ENCODE assay signal across 8 cellular contexts in the genomic region with DNA sequence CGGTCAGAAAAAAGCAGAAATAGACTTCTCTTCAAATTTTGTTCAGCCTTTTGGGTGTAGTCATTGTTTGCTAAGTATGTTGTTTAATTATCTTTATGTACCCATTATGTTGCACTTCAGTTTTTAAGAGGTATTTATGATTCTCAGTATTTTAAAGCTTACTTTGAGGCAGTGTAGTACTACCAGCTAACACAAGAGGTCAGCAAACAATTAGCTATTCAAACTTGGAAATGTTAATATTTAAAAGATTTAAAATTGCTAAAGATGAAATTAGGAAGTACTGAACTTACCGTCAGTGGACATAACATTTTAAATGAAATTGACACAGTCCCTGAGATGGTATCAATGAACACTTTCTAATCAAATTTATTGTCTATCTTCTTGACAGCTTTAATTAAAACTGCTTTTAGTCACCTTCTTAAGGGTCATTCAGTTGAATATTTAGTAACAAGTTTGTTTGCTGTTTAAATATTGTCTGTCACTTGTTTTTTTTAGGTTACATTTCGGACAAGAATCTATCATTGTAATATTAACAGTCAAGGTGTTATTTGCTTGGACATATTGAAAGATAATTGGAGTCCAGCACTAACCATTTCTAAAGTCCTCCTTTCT. TPM values are rescaled to one million over a fixed set of nuclear protein-coding genes. Genes with fewer than 3 reads are reported as not detected.
A peak's percentile ranks its signal among the peaks of the same experiment; 100 is the strongest.
DNase-seq lines count a peak whose midpoint lies in the region; ATAC-seq and TF ChIP-seq lines count a peak whose summit lies in the region.

No MANE protein-coding gene starts in this region.

- intact Hi-C loops in posterior vena cava (cut with DNase I): no loop called here

- TF ChIP-seq CTCF in LNCAP (IDR thresholded peaks at IDR 0.05): peak; percentile 89

- DNase-seq in NCI-H2196 (lab: John Stamatoyannopoulos, UW; ENCODE audit: unreplicated experiment) (peak; percentile 7), NCI-H2196 treated with DMSO at 0.1 percent for 48 hours (lab: John Stamatoyannopoulos, UW; ENCODE audit: unreplicated experiment) (no peak), cerebellar cortex (ENCODE audit: low spot score) (peak; percentile 59), lung microvascular endothelial cell (ENCODE audit: low read depth in 2 of 2) (peak; percentile 60 to 72), posterior vena cava (ENCODE audit: low spot score) (no peak), SKM-1 (lab: John Stamatoyannopoulos, UW; ENCODE audit: unreplicated experiment) (no peak)

- no peak for ATAC-seq in HG03135 (IDR thresholded peaks at IDR 0.05; ENCODE audit: unreplicated experiment)

RNA-seq across cellular contexts. Expression of a gene that starts 28.1 kb away (rescaled TPM):
- total RNA-seq in lung microvascular endothelial cell (5.7 and 7.3 TPM in 2 replicates), posterior vena cava (10 to 100 TPM; 12.6 to 15.1 TPM)

RNA-seq across cellular contexts. Expression of a gene that starts 28.2 kb away (rescaled TPM):
- total RNA-seq in lung microvascular endothelial cell (2,195 and 2,538 TPM in 2 replicates), posterior vena cava (1,000 to 10,000 TPM; 1,213 to 1,232 TPM)

RNA-seq across cellular contexts. Expression of a gene that starts 56.4 kb away (rescaled TPM):
- total RNA-seq in lung microvascular endothelial cell (22.7 and 31.3 TPM in 2 replicates), posterior vena cava (10 to 100 TPM; 28.9 to 31.5 TPM)

Comparison
In these comparisons a context has a peak if more than half of its experiments do, and no peak if none do; other contexts are left out.
1. DNase-seq: peak in NCI-H2196 (single experiment), cerebellar cortex (single experiment) and lung microvascular endothelial cell (2 of 2); none in NCI-H2196 treated with DMSO at 0.1 percent for 48 hours (single experiment), posterior vena cava (single experiment) and SKM-1 (single experiment).